Comparison of ENCODE assay signal across 11 cellular contexts in the genomic region with DNA sequence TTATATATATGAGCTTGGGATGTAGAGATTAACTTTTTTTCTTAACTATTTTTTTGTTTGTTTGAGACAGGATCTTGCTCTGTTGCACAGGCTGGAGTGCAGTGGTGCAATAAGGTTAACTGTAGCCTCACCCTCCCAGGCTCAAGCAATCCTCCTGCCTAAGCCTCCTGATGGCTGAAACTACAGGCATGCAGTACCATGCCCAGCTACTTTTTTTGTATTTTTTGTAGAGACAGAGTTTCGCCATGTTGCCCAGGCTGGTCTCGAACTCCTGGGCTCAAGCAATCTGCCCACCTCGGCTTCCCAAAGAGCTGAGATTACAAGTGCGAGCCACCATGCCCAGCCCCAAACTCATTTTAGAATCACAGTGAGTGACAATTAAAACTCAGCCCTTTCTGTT.
DNase-seq lines count a peak whose midpoint lies in the region; ATAC-seq, FAIRE-seq and TF ChIP-seq lines count a peak whose summit lies in the region.
"Had no signal": no experiment of that assay in that cellular context is flagged by ENCODE, and none has a peak within 500 bp of the region (broad histone marks: within the 10 kb centered on the region; RNA-seq: fewer than 3 reads in every experiment).

No MANE protein-coding gene starts in this region.

- H2BK15ac ChIP-seq in mesendoderm (replicated peaks; ENCODE audit: low read depth): no peak overlapping the region

- H3K27ac Mint-ChIP-seq in stimulated activated naive CD8-positive, alpha-beta T cell treated with anti-CD3 and anti-CD28 coated beads, Interleukin-15, Interleukin-2, amounts not matched to agents 100 ng/mL and 50 ng/mL, for 24 hours: peak overlapping the region; percentile 99
- H3K27ac Mint-ChIP-seq in astrocyte (ENCODE audit: unreplicated experiment): peak overlapping the region; percentile 90
- peak overlapping the region; percentile 74 to 99 (median 91) for H3K27ac Mint-ChIP-seq in naive thymus-derived CD4-positive, alpha-beta T cell

- peaks cover 5% of the 10 kb centered on the region for H3K36me3 Mint-ChIP-seq in stimulated activated naive CD8-positive, alpha-beta T cell treated with anti-CD3 and anti-CD28 coated beads, Interleukin-15, Interleukin-2, amounts not matched to agents 100 ng/mL and 50 ng/mL, for 24 hours (ENCODE audit: low read depth)
- no peaks in the 10 kb centered on the region for H3K36me3 Mint-ChIP-seq in astrocyte (ENCODE audit: low read depth, unreplicated experiment)
- H3K36me3 Mint-ChIP-seq in naive thymus-derived CD4-positive, alpha-beta T cell: peaks cover 2 to 10% (median 6%) of the 10 kb centered on the region in 5 donors

- H3K27me3 ChIP-seq in astrocyte (ENCODE audit: insufficient read depth, low read length) (no peaks in the 10 kb centered on the region), mesendoderm (ENCODE audit: insufficient read depth, low read length, poor library complexity) (no peaks in the 10 kb centered on the region)
- H3K27me3 ChIP-seq in naive thymus-derived CD4-positive, alpha-beta T cell (ENCODE audit: control insufficient read depth in 2 of 2, insufficient read depth in 2 of 2, low read length in 2 of 2): no peaks in the 10 kb centered on the region

- H3K18ac ChIP-seq in mesendoderm (ENCODE audit: low read length): no peak overlapping the region

- CTCF ChIA-PET in naive thymus-derived CD4-positive, alpha-beta T cell (lab: Charles Lee): no interaction called here

- H3K9ac ChIP-seq in astrocyte (ENCODE audit: low read length) (peak overlapping the region; percentile 82), mesendoderm (ENCODE audit: low read length) (no peak overlapping the region)

- H3K4me3 Mint-ChIP-seq in stimulated activated naive CD8-positive, alpha-beta T cell treated with anti-CD3 and anti-CD28 coated beads, Interleukin-15, Interleukin-2, amounts not matched to agents 100 ng/mL and 50 ng/mL, for 24 hours: peak overlapping the region; percentile 62
- no peak overlapping the region for H3K4me3 Mint-ChIP-seq in astrocyte (ENCODE audit: unreplicated experiment)
- peak overlapping the region in 7 of 10 donors; percentile 29 to 71 (median 44) for H3K4me3 Mint-ChIP-seq in naive thymus-derived CD4-positive, alpha-beta T cell
- H3K4me3 Mint-ChIP-seq: GM23338 had no signal

- no peak overlapping the region for H3K4me3 ChIP-seq in astrocyte (ENCODE audit: insufficient read depth, low read depth, low read length)
- no peak overlapping the region for H3K4me3 ChIP-seq in naive thymus-derived CD4-positive, alpha-beta T cell (ENCODE audit: low read length)
- H3K4me3 ChIP-seq in mesendoderm (ENCODE audit: low read length): no peak overlapping the region
- H3K4me3 ChIP-seq: GM23338 had no signal

- WGBS in mesendoderm (ENCODE audit: extremely low coverage, insufficient coverage, low lambda C conversion rate): no CpG with 5 or more reads among the region's 4 CpGs

- POLR2A ChIA-PET in naive thymus-derived CD4-positive, alpha-beta T cell (lab: Charles Lee): interaction anchor here (0.7 to 4.1 kb wide), 4 partner anchors 10 to 205 kb away, joined by 3 to 24 read pairs (median 4); partner anchors contain the start of gene VIM

- H3K27ac ChIP-seq in astrocyte (ENCODE audit: low read depth, low read length): peak overlapping the region; percentile 98
- H3K27ac ChIP-seq in naive thymus-derived CD4-positive, alpha-beta T cell (ENCODE audit: low read depth, low read length): peak overlapping the region; percentile 82
- H3K27ac ChIP-seq in mesendoderm (ENCODE audit: low read depth, low read length): no peak overlapping the region
- H3K27ac ChIP-seq: C4-2B had no signal

- no peak overlapping the region for H2BK120ac ChIP-seq in mesendoderm (ENCODE audit: low read depth, low read length)

- H3K27me3 Mint-ChIP-seq in stimulated activated naive CD8-positive, alpha-beta T cell treated with anti-CD3 and anti-CD28 coated beads, Interleukin-15, Interleukin-2, amounts not matched to agents 100 ng/mL and 50 ng/mL, for 24 hours: peaks cover 3% of the 10 kb centered on the region
- no peaks in the 10 kb centered on the region for H3K27me3 Mint-ChIP-seq in astrocyte (ENCODE audit: low read depth, unreplicated experiment)
- H3K27me3 Mint-ChIP-seq in naive thymus-derived CD4-positive, alpha-beta T cell: peaks cover 0 to 9% (median 0%) of the 10 kb centered on the region in 5 donors

- no peaks in the 10 kb centered on the region for H3K36me3 ChIP-seq in astrocyte (ENCODE audit: insufficient read depth, low read length)
- H3K36me3 ChIP-seq in naive thymus-derived CD4-positive, alpha-beta T cell (ENCODE audit: control insufficient read depth in 2 of 3, insufficient read depth in 3 of 3, low read length in 3 of 3): no peaks in the 10 kb centered on the region
- no peaks in the 10 kb centered on the region for H3K36me3 ChIP-seq in mesendoderm (ENCODE audit: control insufficient read depth, insufficient read depth, low read length)

- H2AK5ac ChIP-seq in mesendoderm (ENCODE audit: low read length): no peak overlapping the region

- peaks cover 7% of the 10 kb centered on the region for H3K9me3 Mint-ChIP-seq in stimulated activated naive CD8-positive, alpha-beta T cell treated with anti-CD3 and anti-CD28 coated beads, Interleukin-15, Interleukin-2, amounts not matched to agents 100 ng/mL and 50 ng/mL, for 24 hours
- H3K9me3 Mint-ChIP-seq in astrocyte (ENCODE audit: unreplicated experiment): no peaks in the 10 kb centered on the region
- peaks cover 0 to 3% (median 0%) of the 10 kb centered on the region in 11 donors for H3K9me3 Mint-ChIP-seq in naive thymus-derived CD4-positive, alpha-beta T cell

- intact Hi-C loops in naive thymus-derived CD4-positive, alpha-beta T cell (cut with micrococcal nuclease): loop anchor here (2.0 to 10.0 kb wide), 4 partner anchors 400 to 1630 kb away; partner anchors contain the start of genes ARL5B (in 2 of the 2), NSUN6 (in 2 of the 2) and STAM (in 1 of the 2)

- H2BK5ac ChIP-seq in mesendoderm (ENCODE audit: low read length): no peak overlapping the region

- H4K20me1 ChIP-seq in astrocyte (ENCODE audit: insufficient read depth, low read length): no peaks in the 10 kb centered on the region

- no peak overlapping the region for H3K4ac ChIP-seq in mesendoderm (ENCODE audit: low read depth, low read length)

- peaks cover 52% of the 10 kb centered on the region for H3K4me1 ChIP-seq in astrocyte (ENCODE audit: insufficient read depth, low read length)
- peaks cover 50 to 64% of the 10 kb centered on the region in 2 donors for H3K4me1 ChIP-seq in naive thymus-derived CD4-positive, alpha-beta T cell (ENCODE audit: control insufficient read depth in 2 of 2, insufficient read depth in 2 of 2, low read length in 2 of 2)
- peaks cover 5% of the 10 kb centered on the region for H3K4me1 ChIP-seq in mesendoderm (ENCODE audit: control insufficient read depth, low read depth, low read length)

- H4K5ac ChIP-seq in mesendoderm (ENCODE audit: low read length): no peak overlapping the region

- no peak overlapping the region for H3K23ac ChIP-seq in mesendoderm (ENCODE audit: low read length)

- no peaks in the 10 kb centered on the region for H3K79me1 ChIP-seq in mesendoderm (ENCODE audit: low read length)

- no peak for FAIRE-seq in astrocyte (lab: Jason Lieb, UNC)

- DNase-seq in stimulated activated naive CD8-positive, alpha-beta T cell treated with anti-CD3 and anti-CD28 coated beads, Interleukin-15, Interleukin-2, amounts not matched to agents 100 U/mL and 50 U/mL, for 24 hours: no peak
- DNase-seq in astrocyte (ENCODE audit: low read depth) (no peak), NCI-H1417 (lab: John Stamatoyannopoulos, UW) (no peak), NCI-H1105 (lab: John Stamatoyannopoulos, UW) (no peak), mesendoderm (no peak)
- DNase-seq in naive thymus-derived CD4-positive, alpha-beta T cell: no peak
- DNase-seq: left colon had no signal

- H3K9me3 ChIP-seq in astrocyte (ENCODE audit: insufficient read depth, low read depth, low read length): no peaks in the 10 kb centered on the region
- no peaks in the 10 kb centered on the region for H3K9me3 ChIP-seq in naive thymus-derived CD4-positive, alpha-beta T cell (ENCODE audit: control insufficient read depth in 2 of 3, low read length in 3 of 3)

- no peak overlapping the region for H4K8ac ChIP-seq in mesendoderm (ENCODE audit: low read depth, low read length)

- no peak overlapping the region for H2AFZ ChIP-seq in astrocyte (ENCODE audit: low read depth, low read length)
- H2AFZ ChIP-seq: GM23338 had no signal

- peaks cover 79% of the 10 kb centered on the region for H3K4me1 Mint-ChIP-seq in stimulated activated naive CD8-positive, alpha-beta T cell treated with anti-CD3 and anti-CD28 coated beads, Interleukin-15, Interleukin-2, amounts not matched to agents 100 ng/mL and 50 ng/mL, for 24 hours (ENCODE audit: low read depth)
- H3K4me1 Mint-ChIP-seq in astrocyte (ENCODE audit: low read depth, unreplicated experiment): peaks cover 58% of the 10 kb centered on the region
- H3K4me1 Mint-ChIP-seq in naive thymus-derived CD4-positive, alpha-beta T cell: peaks cover 29 to 76% (median 72%) of the 10 kb centered on the region in 7 donors

- no peak overlapping the region for H3K4me2 ChIP-seq in astrocyte (ENCODE audit: low read length)
- H3K4me2 ChIP-seq in mesendoderm (ENCODE audit: low read length): no peak overlapping the region

- no peak for ATAC-seq in stimulated activated naive CD8-positive, alpha-beta T cell treated with anti-CD3 and anti-CD28 coated beads, Interleukin-15, Interleukin-2, amounts not matched to agents 100 U/mL and 50 U/mL, for 24 hours
- no peak for ATAC-seq in naive thymus-derived CD4-positive, alpha-beta T cell
- ATAC-seq in HG02870 (IDR thresholded peaks at IDR 0.05; ENCODE audit: unreplicated experiment): no peak
- ATAC-seq: GM23338, left colon had no signal

- TF ChIP-seq CTCF in astrocyte (IDR thresholded peaks at IDR 0.05; ENCODE audit: insufficient read depth, low read depth, low read length): no peak

- H3K79me2 ChIP-seq in astrocyte (ENCODE audit: insufficient read depth, low read length) (no peaks in the 10 kb centered on the region), mesendoderm (ENCODE audit: control insufficient read depth, insufficient read depth, low read length) (no peaks in the 10 kb centered on the region)

- no peak overlapping the region for H3K56ac ChIP-seq in mesendoderm (ENCODE audit: low read length)
